Comparison of ENCODE assay signal across 1 cellular context in genomic region chr22:47042861-47043496, GRCh38.
TF ChIP-seq lines count a peak whose summit lies in the region.

No MANE protein-coding gene starts in this region.

TF ChIP-seq in GM23338, 12 proteins besides CTCF, POLR2A, EP300 and RAD21 (continued from another document):
- TF ChIP-seq REST (IDR thresholded peaks at IDR 0.05; ENCODE audit: unreplicated experiment) (no peak), EZH2phosphoT487 (IDR thresholded peaks at IDR 0.05; ENCODE audit: unreplicated experiment) (no peak)
TF ChIP-seq in GM23338: peak in this region for 0.
